Comparison of ENCODE assay signal across 18 cellular contexts in genomic region chr2:210584834-210585233, GRCh38. TPM values are rescaled to one million over a fixed set of nuclear protein-coding genes. Genes with fewer than 3 reads are reported as not detected.
A peak's percentile ranks its signal among the peaks of the same experiment; 100 is the strongest.
DNase-seq lines count a peak whose midpoint lies in the region; ATAC-seq, FAIRE-seq and TF ChIP-seq lines count a peak whose summit lies in the region.
"Had no signal": no experiment of that assay in that cellular context is flagged by ENCODE, and none has a peak within 500 bp of the region (broad histone marks: within the 10 kb centered on the region; RNA-seq: fewer than 3 reads in every experiment).

No MANE protein-coding gene starts in this region.

- H3K27me3 ChIP-seq in breast epithelium = no peaks in the 10 kb centered on the region
- H3K27me3 ChIP-seq in kidney epithelial cell (ENCODE audit: control insufficient read depth, insufficient read depth, low read length) = no peaks in the 10 kb centered on the region
- H3K27me3 ChIP-seq in sigmoid colon = no peaks in the 10 kb centered on the region
- H3K27me3 ChIP-seq: heart left ventricle had no signal

- no peak for TF ChIP-seq EP300 in sigmoid colon (IDR thresholded peaks at IDR 0.05)

- peaks cover 6% of the 10 kb centered on the region for H3K36me3 Mint-ChIP-seq in MCF 10A (ENCODE audit: insufficient read depth, unreplicated experiment)
- H3K36me3 Mint-ChIP-seq: activated naive CD4-positive, alpha-beta T cell treated with anti-CD3 and anti-CD28 coated beads, Interleukin-2, amount 50 U/mL, for 24 hours; naive B cell had no signal

- no peaks in the 10 kb centered on the region for H3K9me3 ChIP-seq in breast epithelium
- no peaks in the 10 kb centered on the region for H3K9me3 ChIP-seq in sigmoid colon
- H3K9me3 ChIP-seq: heart left ventricle, left ventricle myocardium inferior had no signal

- WGBS in sigmoid colon, 2 donors = 26 to 73% methylated on average over 2 of the region's 2 CpGs

- no peak overlapping the region for H3K27ac Mint-ChIP-seq in MCF 10A (ENCODE audit: low read depth, unreplicated experiment)
- H3K27ac Mint-ChIP-seq: activated naive CD4-positive, alpha-beta T cell treated with anti-CD3 and anti-CD28 coated beads, Interleukin-2, amount 50 U/mL, for 24 hours; CD4-positive, alpha-beta T cell; naive B cell had no signal

- H3K4me3 ChIP-seq in breast epithelium (no peak overlapping the region), kidney epithelial cell (ENCODE audit: low read depth, low read length) (no peak overlapping the region), sigmoid colon (no peak overlapping the region)
- H3K4me3 ChIP-seq: heart left ventricle, left ventricle myocardium inferior had no signal

- H3K36me3 ChIP-seq in breast epithelium (no peaks in the 10 kb centered on the region), kidney epithelial cell (ENCODE audit: control insufficient read depth, insufficient read depth, low read length) (no peaks in the 10 kb centered on the region), sigmoid colon (no peaks in the 10 kb centered on the region)
- H3K36me3 ChIP-seq: heart left ventricle, left ventricle myocardium inferior had no signal

- TF ChIP-seq POLR2A in breast epithelium (IDR thresholded peaks at IDR 0.05) (no peak), sigmoid colon (IDR thresholded peaks at IDR 0.05) (no peak), GM18505 (IDR thresholded peaks at IDR 0.05; ENCODE audit: borderline replicate concordance, extremely low read depth, insufficient read depth, insufficient read length) (no peak)

- DNase-seq in MCF 10A (ENCODE audit: unreplicated experiment) (peak; percentile 40), breast epithelium (ENCODE audit: low spot score in 2 of 2) (no peak), astrocyte of the hippocampus (ENCODE audit: low read depth, low spot score) (peak; percentile 25), kidney epithelial cell (ENCODE audit: low read depth) (peak; percentile 56), urothelium cell line (ENCODE audit: low spot score) (peak; percentile 28), NCI-H146 (lab: John Stamatoyannopoulos, UW) (no peak), sigmoid colon (no peak)
- DNase-seq: 8988T; CD4-positive, alpha-beta T cell; heart left ventricle; left ventricle myocardium inferior; naive B cell; NCI-H187; NCI-H82 had no signal

- H3K4me3 Mint-ChIP-seq in MCF 10A (ENCODE audit: unreplicated experiment) = no peak overlapping the region
- H3K4me3 Mint-ChIP-seq: activated naive CD4-positive, alpha-beta T cell treated with anti-CD3 and anti-CD28 coated beads, Interleukin-2, amount 50 U/mL, for 24 hours; CD4-positive, alpha-beta T cell; central memory CD8-positive, alpha-beta T cell; naive B cell had no signal

- H3K27me3 Mint-ChIP-seq in MCF 10A (ENCODE audit: insufficient read depth, unreplicated experiment) = no peaks in the 10 kb centered on the region
- H3K27me3 Mint-ChIP-seq: activated naive CD4-positive, alpha-beta T cell treated with anti-CD3 and anti-CD28 coated beads, Interleukin-2, amount 50 U/mL, for 24 hours; CD4-positive, alpha-beta T cell; central memory CD8-positive, alpha-beta T cell had no signal

- H3K27ac ChIP-seq in breast epithelium (no peak overlapping the region), sigmoid colon (no peak overlapping the region)
- H3K27ac ChIP-seq: heart left ventricle, left ventricle myocardium inferior had no signal

- CTCF ChIA-PET in MCF 10A (lab: Yijun Ruan, JAX) = interaction anchor here (1.3 kb wide), 1 partner anchor 81 kb away, joined by 6 read pairs; no protein-coding TSS in a partner anchor

- no peaks in the 10 kb centered on the region for H3K9me3 Mint-ChIP-seq in MCF 10A (ENCODE audit: unreplicated experiment)
- H3K9me3 Mint-ChIP-seq: activated naive CD4-positive, alpha-beta T cell treated with anti-CD3 and anti-CD28 coated beads, Interleukin-2, amount 50 U/mL, for 24 hours; CD4-positive, alpha-beta T cell; central memory CD8-positive, alpha-beta T cell; naive B cell had no signal

- POLR2A ChIA-PET in MCF 10A (lab: Yijun Ruan, JAX) = no interaction called here

- no peaks in the 10 kb centered on the region for H3K4me1 Mint-ChIP-seq in MCF 10A (ENCODE audit: insufficient read depth, unreplicated experiment)
- H3K4me1 Mint-ChIP-seq: activated naive CD4-positive, alpha-beta T cell treated with anti-CD3 and anti-CD28 coated beads, Interleukin-2, amount 50 U/mL, for 24 hours; central memory CD8-positive, alpha-beta T cell; naive B cell had no signal

- H3K4me1 ChIP-seq in breast epithelium (no peaks in the 10 kb centered on the region), sigmoid colon (no peaks in the 10 kb centered on the region)
- H3K4me1 ChIP-seq: heart left ventricle, left ventricle myocardium inferior had no signal

- TF ChIP-seq CTCF in MCF 10A (IDR thresholded peaks at IDR 0.05; ENCODE audit: unreplicated experiment) = no peak
- no peak for TF ChIP-seq CTCF in breast epithelium (IDR thresholded peaks at IDR 0.05)
- TF ChIP-seq CTCF in kidney epithelial cell (IDR thresholded peaks at IDR 0.05; ENCODE audit: insufficient read depth, low read length, poor library complexity, severe bottlenecking) = no peak
- no peak for TF ChIP-seq CTCF in sigmoid colon (IDR thresholded peaks at IDR 0.05)

- ATAC-seq in GM18505 (IDR thresholded peaks at IDR 0.05; ENCODE audit: unreplicated experiment) = no peak
- ATAC-seq: heart left ventricle had no signal

- no peak for FAIRE-seq in urothelium cell line (lab: Jason Lieb, UNC)
- FAIRE-seq: GM12891 had no signal

- no TSS peak for BruUV-seq in MCF 10A (replicated peaks; lab: Mats Ljungman, UMichigan)

- intact Hi-C loops in MCF 10A (cut with micrococcal nuclease) = no loop called here
- intact Hi-C loops in breast epithelium (cut with DNase I; ENCODE audit: low total_unique reads) = no loop called here
- intact Hi-C loops in sigmoid colon (cut with DNase I) = no loop called here

RNA-seq across cellular contexts. Expression of gene CPS1, which starts 28.4 kb away (rescaled TPM):
- total RNA-seq in MCF 10A (2022) (18.4 and 20.6 TPM in 2 replicates), breast epithelium (10 to 100 TPM in 1 of 3 donors, 1 to 10 TPM in 2; 5.2 to 10.4 (median 9.2) TPM), kidney epithelial cell (1.2 and 3.8 TPM in 2 replicates), sigmoid colon (1 to 10 TPM in 3 of 4 donors, under 1 TPM in 1; 0.99 to 2.9 (median 2.5) TPM)
- polyA plus RNA-seq in sigmoid colon = under 1 TPM in 1 of 3 donors, not detected in 2; 0.29 TPM

Comparison
In these comparisons a context has a peak if more than half of its experiments do, and no peak if none do; other contexts are left out.
1. DNase-seq: peak in MCF 10A (single experiment), astrocyte of the hippocampus (single experiment), kidney epithelial cell (single experiment) and urothelium cell line (single experiment); none in breast epithelium (0 of 2), NCI-H146 (single experiment) and sigmoid colon (single experiment).